Comparison of ENCODE assay signal across 9 cellular contexts in the genomic region with DNA sequence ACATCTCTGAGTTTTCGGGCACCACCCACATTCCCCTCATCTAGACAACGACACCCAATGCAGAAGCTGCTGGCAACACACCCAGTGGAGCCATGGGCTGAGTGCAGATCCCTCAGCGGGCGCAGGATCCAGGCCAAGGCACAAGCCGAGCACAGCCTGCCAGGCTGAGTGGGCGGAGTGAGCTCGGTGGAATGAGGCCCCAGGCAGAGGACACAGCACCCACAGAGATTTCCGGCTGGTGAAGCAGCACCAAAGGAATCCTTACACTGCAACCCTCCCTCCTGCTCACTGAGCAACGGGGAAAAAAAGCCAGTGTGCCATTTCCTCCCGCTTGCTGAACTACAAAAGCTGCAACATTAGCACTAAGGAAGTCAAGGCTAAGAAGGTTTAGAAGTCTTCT. TPM values are rescaled to one million over a fixed set of nuclear protein-coding genes. Genes with fewer than 3 reads are reported as not detected.
A peak's percentile ranks its signal among the peaks of the same experiment; 100 is the strongest.
DNase-seq lines count a peak whose midpoint lies in the region; ATAC-seq and TF ChIP-seq lines count a peak whose summit lies in the region.
"Had no signal": no experiment of that assay in that cellular context is flagged by ENCODE, and none has a peak within 500 bp of the region (broad histone marks: within the 10 kb centered on the region; RNA-seq: fewer than 3 reads in every experiment).

No MANE protein-coding gene starts in this region.

- no peaks in the 10 kb centered on the region for H3K36me3 ChIP-seq in parathyroid adenoma (ENCODE audit: control insufficient read depth, insufficient read depth, low read length)

- H3K79me2 ChIP-seq in parathyroid adenoma, result peaks cover 6% of the 10 kb centered on the region

- TF ChIP-seq CTCF in HFFc6 (IDR thresholded peaks at IDR 0.05), result no peak
- no peak for TF ChIP-seq CTCF in parathyroid adenoma (IDR thresholded peaks at IDR 0.05)

- H3K27ac ChIP-seq in parathyroid adenoma, result no peak overlapping the region

- H3K27me3 Mint-ChIP-seq in HFFc6 (ENCODE audit: insufficient read depth), result peaks cover 3% of the 10 kb centered on the region; the same call in 1 of the 2 replicates
- H3K27me3 Mint-ChIP-seq in effector memory CD8-positive, alpha-beta T cell, result no peaks in the 10 kb centered on the region

- no peak overlapping the region for H3K27ac Mint-ChIP-seq in HFFc6
- peak overlapping the region; percentile 17 to 44 for H3K27ac Mint-ChIP-seq in effector memory CD8-positive, alpha-beta T cell

- DNase-seq in HFFc6 (peak; percentile 98), GDM1 (lab: John Stamatoyannopoulos, UW) (no peak), KG1 (lab: John Stamatoyannopoulos, UW) (no peak), SKM-1 treated with dmso at 0.1 percent for 144 hours (lab: John Stamatoyannopoulos, UW; ENCODE audit: unreplicated experiment) (no peak)
- DNase-seq in activated CD4-positive, alpha-beta T cell treated with anti-CD3 and anti-CD28 coated beads, Interleukin-2, amount 50 U/mL, for 24 hours (ENCODE audit: low read depth in 1 of 2, low spot score in 1 of 2), result peak; percentile 13 to 59
- DNase-seq in effector memory CD8-positive, alpha-beta T cell, result peak in 2 of 3 experiments; percentile 13 to 15

- H3K4me1 Mint-ChIP-seq in HFFc6 (ENCODE audit: low read depth), result peaks cover 16% of the 10 kb centered on the region
- peaks cover 21 to 36% of the 10 kb centered on the region in 2 donors for H3K4me1 Mint-ChIP-seq in effector memory CD8-positive, alpha-beta T cell (ENCODE audit: low read depth in 2 of 2)

- ATAC-seq in effector memory CD8-positive, alpha-beta T cell (replicated peaks), result peak; percentile 99
- ATAC-seq in HG02884 (IDR thresholded peaks at IDR 0.05; ENCODE audit: unreplicated experiment), result no peak

- no peaks in the 10 kb centered on the region for H3K9me3 ChIP-seq in parathyroid adenoma (ENCODE audit: control insufficient read depth, low read length)

- H3K4me3 ChIP-seq in parathyroid adenoma (ENCODE audit: low read depth, low read length), result no peak overlapping the region
- H3K4me3 ChIP-seq: lung had no signal

- H3K4me1 ChIP-seq in parathyroid adenoma, result peaks cover 32% of the 10 kb centered on the region

- H2AFZ ChIP-seq in parathyroid adenoma, result peak overlapping the region; percentile 30

- H3K9ac ChIP-seq in parathyroid adenoma, result no peak overlapping the region

- H3K9me3 Mint-ChIP-seq in HFFc6, result peaks cover 20% of the 10 kb centered on the region
- H3K9me3 Mint-ChIP-seq in effector memory CD8-positive, alpha-beta T cell, result no peaks in the 10 kb centered on the region

- H3K36me3 Mint-ChIP-seq in HFFc6 (ENCODE audit: low read depth), result peaks cover 45% of the 10 kb centered on the region
- no peaks in the 10 kb centered on the region for H3K36me3 Mint-ChIP-seq in effector memory CD8-positive, alpha-beta T cell (ENCODE audit: insufficient read depth)

- H3K4me3 Mint-ChIP-seq in HFFc6, result no peak overlapping the region; the same call in 1 of the 2 replicates
- H3K4me3 Mint-ChIP-seq in effector memory CD8-positive, alpha-beta T cell, result peak overlapping the region; percentile 1 to 55

- no peak overlapping the region for H3K4me2 ChIP-seq in parathyroid adenoma (ENCODE audit: low read length)

- no peaks in the 10 kb centered on the region for H3K27me3 ChIP-seq in parathyroid adenoma (ENCODE audit: control insufficient read depth, insufficient read depth, low read length)

RNA-seq across cellular contexts. Expression of gene ZMAT3, which starts 34.2 kb away (rescaled TPM):
- 100 to 1,000 TPM in 1 of 6 experiments, 10 to 100 TPM in 5; 70.6 to 100 (median 83.7) TPM for total RNA-seq in HFFc6 (2021; fragmentation: NEBNext Ultra II Directional; extraction: Animal tissue kit (Norgen Biotek cat#: 25700))

Comparison
In these comparisons a context has a peak if more than half of its experiments do, and no peak if none do; other contexts are left out.
1. DNase-seq: peak in HFFc6 (single experiment), activated CD4-positive, alpha-beta T cell treated with anti-CD3 and anti-CD28 coated beads, Interleukin-2, amount 50 U/mL, for 24 hours (2 of 2) and effector memory CD8-positive, alpha-beta T cell (2 of 3); none in GDM1 (single experiment), KG1 (single experiment) and SKM-1 treated with dmso at 0.1 percent for 144 hours (single experiment).